8 cellular contexts compared by ENCODE assay signal in genomic region chr14:103281496-103282231, GRCh38. TPM values are rescaled to one million over a fixed set of nuclear protein-coding genes. Genes with fewer than 3 reads are reported as not detected.
DNase-seq lines count a peak whose midpoint lies in the region; ATAC-seq, FAIRE-seq and TF ChIP-seq lines count a peak whose summit lies in the region.

No MANE protein-coding gene starts in this region.

- no peak overlapping the region for H3K4me3 ChIP-seq in A673 (ENCODE audit: low read depth, low read length, poor library complexity, severe bottlenecking)

- H3K27ac ChIP-seq in A673 (ENCODE audit: low read depth, low read length, poor library complexity, severe bottlenecking), result no peak overlapping the region

- no peak for ATAC-seq in naive thymus-derived CD8-positive, alpha-beta T cell
- no peak for ATAC-seq in GM21367 (IDR thresholded peaks at IDR 0.05; ENCODE audit: unreplicated experiment)

- H3K4me1 Mint-ChIP-seq in brain, result peaks cover 20% of the 10 kb centered on the region
- H3K4me1 Mint-ChIP-seq in naive thymus-derived CD8-positive, alpha-beta T cell, result peaks cover 0 to 18% (median 4%) of the 10 kb centered on the region in 4 donors

- H3K9me3 ChIP-seq in A673 (ENCODE audit: low read depth, low read length, poor library complexity, severe bottlenecking), result no peaks in the 10 kb centered on the region

- H3K36me3 Mint-ChIP-seq in brain, result peaks cover 5% of the 10 kb centered on the region
- H3K36me3 Mint-ChIP-seq in naive thymus-derived CD8-positive, alpha-beta T cell, result no peaks in the 10 kb centered on the region

- peaks cover 4% of the 10 kb centered on the region for H3K4me1 ChIP-seq in A673 (ENCODE audit: insufficient read depth, low read length, poor library complexity, severe bottlenecking)

- H3K9me3 Mint-ChIP-seq in brain, result peaks cover 4 to 17% (median 9%) of the 10 kb centered on the region in 5 experiments
- no peaks in the 10 kb centered on the region for H3K9me3 Mint-ChIP-seq in naive thymus-derived CD8-positive, alpha-beta T cell

- DNase-seq in A673 (ENCODE audit: low spot score) (peak; percentile 77), HuH-7.5 (ENCODE audit: low spot score) (peak; percentile 78), left kidney (ENCODE audit: low read depth, low spot score) (peak; percentile 95), RCC 7860 (ENCODE audit: low spot score) (no peak), NOMO-1 treated with dmso at 0.1 percent for 144 hours (lab: John Stamatoyannopoulos, UW; ENCODE audit: unreplicated experiment) (no peak)
- no peak for DNase-seq in naive thymus-derived CD8-positive, alpha-beta T cell

- POLR2A ChIA-PET in A673 (lab: Charles Lee; ENCODE audit: low non-redundant PET), result no interaction called here
- POLR2A ChIA-PET in naive thymus-derived CD8-positive, alpha-beta T cell (lab: Charles Lee), result no interaction called here

- no peaks in the 10 kb centered on the region for H3K36me3 ChIP-seq in A673 (ENCODE audit: insufficient read depth, low read length, poor library complexity, severe bottlenecking)

- peaks cover 95% of the 10 kb centered on the region for H3K27me3 Mint-ChIP-seq in brain
- peaks cover 43 to 79% (median 73%) of the 10 kb centered on the region in 5 donors for H3K27me3 Mint-ChIP-seq in naive thymus-derived CD8-positive, alpha-beta T cell

- peak overlapping the region in 2 of 5 experiments; percentile 28 to 56 for H3K27ac Mint-ChIP-seq in brain
- H3K27ac Mint-ChIP-seq in naive thymus-derived CD8-positive, alpha-beta T cell, result peak overlapping the region in 1 of 10 donors; percentile 59

- peak; percentile 59 for TF ChIP-seq CTCF in A673 (conservative IDR thresholded peaks at IDR 0.05; ENCODE audit: low read depth, low read length)
- peak; percentile 42 to 58 for TF ChIP-seq CTCF in brain (conservative IDR thresholded peaks at IDR 0.05)

- CTCF ChIA-PET in A673 (lab: Charles Lee), result interaction anchor here (0.6 to 1.4 kb wide), 3 partner anchors 8 to 177 kb away, joined by 3 to 13 read pairs (median 6); partner anchors contain the start of gene EIF5

- no TSS peak for BruUV-seq in A673 (replicated peaks; lab: Mats Ljungman, UMichigan)

- H3K27me3 ChIP-seq in A673 (replicated peaks; ENCODE audit: insufficient read depth, low read depth, low read length, poor library complexity), result no peaks in the 10 kb centered on the region

- intact Hi-C loops in A673 (cut with micrococcal nuclease; ENCODE audit: unreplicated experiment), result no loop called here

- H3K4me3 Mint-ChIP-seq in brain, result peak overlapping the region in 1 of 5 experiments; percentile 71
- H3K4me3 Mint-ChIP-seq in naive thymus-derived CD8-positive, alpha-beta T cell, result no peak overlapping the region

- no peak for FAIRE-seq in RCC 7860 (lab: Jason Lieb, UNC)

RNA-seq across cellular contexts. Expression of gene EIF5, which starts 52.4 kb away (rescaled TPM):
- 416 and 446 TPM in 2 replicates for total RNA-seq in A673 (2021)
- polyA plus RNA-seq in brain (ENCODE audit: insufficient read depth, low read depth, low replicate concordance), result 56.1 TPM
- total RNA-seq in naive thymus-derived CD8-positive, alpha-beta T cell, result 100 to 1,000 TPM; 368 to 375 TPM
- polyA plus RNA-seq in naive thymus-derived CD8-positive, alpha-beta T cell, result 100 to 1,000 TPM; 283 to 332 (median 317) TPM

Comparison
In these comparisons a context has a peak if more than half of its experiments do, and no peak if none do; other contexts are left out.
1. DNase-seq: peak in A673 (single experiment), HuH-7.5 (single experiment) and left kidney (single experiment); none in RCC 7860 (single experiment), naive thymus-derived CD8-positive, alpha-beta T cell (0 of 10) and NOMO-1 treated with dmso at 0.1 percent for 144 hours (single experiment).